Comparison of ENCODE assay signal across 9 cellular contexts in genomic region chr6:49551866-49552129, GRCh38. TPM values are rescaled to one million over a fixed set of nuclear protein-coding genes. Genes with fewer than 3 reads are reported as not detected.
DNase-seq lines count a peak whose midpoint lies in the region; ATAC-seq, FAIRE-seq and TF ChIP-seq lines count a peak whose summit lies in the region.
"Had no signal": no experiment of that assay in that cellular context is flagged by ENCODE, and none has a peak within 500 bp of the region (broad histone marks: within the 10 kb centered on the region; RNA-seq: fewer than 3 reads in every experiment).

No MANE protein-coding gene starts in this region.

- peaks cover 29% of the 10 kb centered on the region for H3K4me1 ChIP-seq in ACC112 (ENCODE audit: control insufficient read depth, insufficient read depth, low read length, unreplicated experiment)
- H3K4me1 ChIP-seq in H1 (replicated peaks in 1 of 4; ENCODE audit: control insufficient read depth in 3 of 4, insufficient read depth in 4 of 4, low read length in 3 of 4), result peaks cover 4 to 25% (median 9%) of the 10 kb centered on the region in 4 experiments

- no peak overlapping the region for H2BK120ac ChIP-seq in H1 (replicated peaks; ENCODE audit: low read depth, low read length)

- DNase-seq in H1 (ENCODE audit: low read depth in 1 of 2, low spot score in 2 of 2) (no peak), skeletal muscle cell (ENCODE audit: low read depth) (no peak), NOMO-1 treated with DMSO at 0.1 percent for 48 hours (lab: John Stamatoyannopoulos, UW; ENCODE audit: unreplicated experiment) (no peak), NCI-H2196 (lab: John Stamatoyannopoulos, UW; ENCODE audit: unreplicated experiment) (no peak), urothelium cell line (ENCODE audit: low spot score) (no peak)

- peak overlapping the region; percentile 87 to 95 for H3K4me2 ChIP-seq in H1 (ENCODE audit: insufficient read depth in 1 of 2, low read depth in 2 of 2, low read length in 2 of 2)

- no peak overlapping the region; the same call in 1 of the 2 replicates for H3K18ac ChIP-seq in H1 (ENCODE audit: extremely low read depth, low read length)

- H3K23ac ChIP-seq in H1 (ENCODE audit: insufficient read length), result no peak overlapping the region

- no peaks in the 10 kb centered on the region for H3K79me2 ChIP-seq in ACC112 (ENCODE audit: control insufficient read depth, insufficient read depth, low read length, unreplicated experiment)
- peaks cover 0 to 20% of the 10 kb centered on the region in 2 experiments; a peak in 2 of 4 replicates for H3K79me2 ChIP-seq in H1 (ENCODE audit: control insufficient read depth in 1 of 2, insufficient read depth in 2 of 2, low read length in 2 of 2)

- no peak for TF ChIP-seq CTCF in H1 (IDR thresholded peaks at IDR 0.05; ENCODE audit: control extremely low read depth in 1 of 3, insufficient read depth in 1 of 3, low read depth in 1 of 3, low read length in 3 of 3)

- TF ChIP-seq EP300 in H1 (IDR thresholded peaks at IDR 0.05; ENCODE audit: borderline replicate concordance in 1 of 2, low read depth in 2 of 2, low read length in 2 of 2), result no peak

- H3K14ac ChIP-seq in H1 (ENCODE audit: insufficient read length), result no peak overlapping the region

- H4K8ac ChIP-seq in H1 (ENCODE audit: extremely low read depth, insufficient read depth, low read length), result no peak overlapping the region

- no peak overlapping the region for H4K91ac ChIP-seq in H1 (replicated peaks; ENCODE audit: insufficient read length, low read length)

- peak; percentile 50 for ATAC-seq in GM19328 (IDR thresholded peaks at IDR 0.05; ENCODE audit: unreplicated experiment)
- ATAC-seq in HG03196 (IDR thresholded peaks at IDR 0.05; ENCODE audit: unreplicated experiment), result peak; percentile 43

- H3K79me1 ChIP-seq in H1 (ENCODE audit: low read depth, low read length), result no peaks in the 10 kb centered on the region

- no peak overlapping the region for H2BK5ac ChIP-seq in H1 (ENCODE audit: low read depth, low read length)

- H2AFZ ChIP-seq in ACC112 (ENCODE audit: low read length, unreplicated experiment) (peak overlapping the region; percentile 62), H1 (ENCODE audit: low read length) (no peak overlapping the region)

- no peak overlapping the region for H2BK12ac ChIP-seq in H1 (ENCODE audit: low read depth, low read length)

- H2BK20ac ChIP-seq in H1 (ENCODE audit: low read length), result no peak overlapping the region

- H3K4ac ChIP-seq in H1 (replicated peaks; ENCODE audit: insufficient read length, low read depth, low read length), result no peak overlapping the region

- CTCF ChIA-PET in H1 (lab: Charles Lee; ENCODE audit: partially characterized antibody), result interaction anchor here (0.6 to 5.4 kb wide), 8 partner anchors 12 to 306 kb away, joined by 3 to 41 read pairs (median 6); no protein-coding TSS in a partner anchor

- peak overlapping the region in 2 of 4 experiments; percentile 69 to 89; a peak in 1 of 7 replicates for H3K9ac ChIP-seq in H1 (replicated peaks in 1 of 4; ENCODE audit: extremely low read depth in 1 of 4, low read depth in 3 of 4, low read length in 3 of 4)

- H3K9me3 ChIP-seq in H1 (ENCODE audit: insufficient read depth in 2 of 2, low read depth in 1 of 2, low read length in 1 of 2), result no peaks in the 10 kb centered on the region

- H2AK5ac ChIP-seq in H1 (ENCODE audit: low read depth, low read length), result no peak overlapping the region

- H3K4me3 ChIP-seq in ACC112 (ENCODE audit: low read depth, low read length), result peak overlapping the region; percentile 81
- H3K4me3 ChIP-seq in H1 (ENCODE audit: extremely low read depth in 1 of 4, insufficient read depth in 2 of 4, low read depth in 3 of 4, low read length in 4 of 4), result peak overlapping the region; percentile 69 to 97 (median 79)
- H3K4me3 ChIP-seq in skeletal muscle cell (ENCODE audit: low read depth, low read length), result peak overlapping the region; percentile 42

- no peak for TF ChIP-seq POLR2A in H1 (IDR thresholded peaks at IDR 0.05; ENCODE audit: control extremely low read depth in 1 of 2, low read depth in 2 of 2, low read length in 2 of 2)

- no peak for FAIRE-seq in H1 (lab: Jason Lieb, UNC)
- FAIRE-seq in urothelium cell line (lab: Jason Lieb, UNC), result no peak

- peaks cover 0 to 2% of the 10 kb centered on the region in 2 experiments for H4K20me1 ChIP-seq in H1 (replicated peaks in 1 of 2; ENCODE audit: control insufficient read depth in 1 of 2, insufficient read depth in 2 of 2, low read length in 2 of 2)

- H3K27ac ChIP-seq in ACC112 (ENCODE audit: low read depth, low read length) (no peak overlapping the region), H1 (ENCODE audit: low read depth, low read length) (no peak overlapping the region)

- no peak overlapping the region for H3K56ac ChIP-seq in H1 (replicated peaks; ENCODE audit: insufficient read length, low read depth, low read length)

- H3K27me3 ChIP-seq in ACC112 (ENCODE audit: insufficient read depth, low read length), result 0 out of 2 replicates have a peak, but pooled peaks cover 3% of the 10 kb centered on the region
- peaks cover 0 to 6% (median 0%) of the 10 kb centered on the region in 4 experiments; a peak in 4 of 7 replicates for H3K27me3 ChIP-seq in H1 (replicated peaks in 1 of 4; ENCODE audit: control insufficient read depth in 3 of 4, extremely low read depth in 1 of 4, insufficient read depth in 3 of 4, low read length in 3 of 4)

- H3K36me3 ChIP-seq in ACC112 (ENCODE audit: insufficient read depth, low read length), result no peaks in the 10 kb centered on the region
- peaks cover 2 to 45% (median 8%) of the 10 kb centered on the region in 4 experiments; a peak in 6 of 8 replicates for H3K36me3 ChIP-seq in H1 (ENCODE audit: control insufficient read depth in 2 of 4, insufficient read depth in 4 of 4, low read length in 3 of 4)

- TF ChIP-seq RAD21 in H1 (IDR thresholded peaks at IDR 0.05 in 1 of 2, conservative IDR thresholded peaks at IDR 0.05 in 1 of 2; ENCODE audit: low read depth in 2 of 2, low read length in 2 of 2), result no peak

- POLR2A ChIA-PET in H1 (lab: Charles Lee; ENCODE audit: partially characterized antibody), result interaction anchor here (1.1 to 1.2 kb wide), 2 partner anchors 11 to 14 kb away, joined by 3 to 4 read pairs; no protein-coding TSS in a partner anchor

- H2BK15ac ChIP-seq in H1 (ENCODE audit: low read length), result no peak overlapping the region

- H4K5ac ChIP-seq in H1 (ENCODE audit: insufficient read length, low read depth, low read length), result peak overlapping the region; percentile 97

- WGBS in H1 (ENCODE audit: extremely low coverage in 1 of 2, insufficient coverage in 1 of 2, insufficient read length in 1 of 2, insufficient replicate concordance in 2 of 2, low coverage in 1 of 2, low lambda C conversion rate in 2 of 2, missing lambda C conversion rate in 1 of 2), 2 experiments, result 0% methylated on average over 2 of the region's 2 CpGs; no CpG with 5 or more reads in 1 of the 2 experiments

- H3K23me2 ChIP-seq in H1 (ENCODE audit: low read depth, low read length), result peaks cover 15% of the 10 kb centered on the region

TF ChIP-seq in H1, 55 proteins besides CTCF, POLR2A, EP300 and RAD21:
- TF ChIP-seq BRCA1 (IDR thresholded peaks at IDR 0.05; ENCODE audit: low read depth, low read length), result no peak

RNA-seq across cellular contexts. Expression of gene C6orf141, which starts 1.3 kb away (rescaled TPM):
- 16.1 and 17.6 TPM in 2 replicates for total RNA-seq in H1 (2021; fragmentation: NEBNext Ultra II Directional; extraction: Animal tissue kit (Norgen Biotek cat#: 25700))
- polyA plus RNA-seq in H1 (2011; rRNA removed), result 5.9 and 7.6 TPM in 2 replicates
- polyA plus RNA-seq in H1 (2011; cell fraction: cytosol; rRNA removed), result 13.9 TPM
- polyA plus RNA-seq in H1 (2011; cell fraction: nucleus; rRNA removed), result 15.6 TPM
- polyA plus RNA-seq in H1 (2012, experiment 1 of 2), result 12.8 to 18.3 TPM (median 14.3 TPM) in 4 replicates
- 2.3 TPM for polyA plus RNA-seq in H1 (2012, experiment 2 of 2)
- 10.2 TPM for polyA plus RNA-seq in H1 (2013, experiment 1 of 2)
- 8.4 TPM for polyA plus RNA-seq in H1 (2013, experiment 2 of 2)
- polyA minus RNA-seq in H1 (2011; rRNA and poly(A)+ RNA removed), result 8.1 and 8.4 TPM in 2 replicates
- polyA minus RNA-seq in H1 (2011; cell fraction: cytosol; rRNA and poly(A)+ RNA removed), result 10.7 TPM
- 24.7 TPM for polyA minus RNA-seq in H1 (2011; cell fraction: nucleus; rRNA and poly(A)+ RNA removed)

RNA-seq across cellular contexts. Expression of gene GLYATL3, which starts 52.1 kb away (rescaled TPM):
- total RNA-seq in H1 (2021; fragmentation: NEBNext Ultra II Directional; extraction: Animal tissue kit (Norgen Biotek cat#: 25700)), result not detected in 2 replicates
- not detected in 2 replicates for polyA plus RNA-seq in H1 (2011; rRNA removed)
- polyA plus RNA-seq in H1 (2011; cell fraction: cytosol; rRNA removed), result not detected
- polyA plus RNA-seq in H1 (2011; cell fraction: nucleus; rRNA removed), result not detected
- not detected in 4 replicates for polyA plus RNA-seq in H1 (2012, experiment 1 of 2)
- polyA plus RNA-seq in H1 (2012, experiment 2 of 2), result not detected
- polyA plus RNA-seq in H1 (2013, experiment 1 of 2), result not detected
- polyA plus RNA-seq in H1 (2013, experiment 2 of 2), result not detected
- not detected in 2 replicates for polyA minus RNA-seq in H1 (2011; rRNA and poly(A)+ RNA removed)
- polyA minus RNA-seq in H1 (2011; cell fraction: cytosol; rRNA and poly(A)+ RNA removed), result not detected
- polyA minus RNA-seq in H1 (2011; cell fraction: nucleus; rRNA and poly(A)+ RNA removed), result not detected
- polyA plus RNA-seq: adipose tissue had no signal
